ENCODE assay signal across 21 cellular contexts in the genomic region with DNA sequence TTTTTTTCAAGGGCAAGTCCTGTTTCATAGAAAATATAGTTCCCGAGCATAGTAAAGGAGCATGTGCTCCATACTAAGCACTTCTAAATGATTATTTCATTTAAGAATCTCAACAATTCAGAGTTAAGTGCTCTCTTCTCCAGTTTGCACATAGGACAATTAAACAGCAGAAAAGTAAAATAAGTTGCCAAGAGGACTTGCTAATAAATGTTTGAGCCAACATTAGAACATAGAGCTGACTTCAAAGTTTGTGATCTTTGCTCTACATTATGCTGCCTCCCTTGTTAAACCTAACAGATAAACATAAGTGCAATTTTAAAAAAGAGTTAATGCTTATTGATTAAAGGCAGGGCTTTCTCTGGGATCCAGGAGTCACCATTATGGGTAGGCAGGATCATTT. TPM values are rescaled to one million over a fixed set of nuclear protein-coding genes. Genes with fewer than 3 reads are reported as not detected.
DNase-seq lines count a peak whose midpoint lies in the region; ATAC-seq and TF ChIP-seq lines count a peak whose summit lies in the region.
"Had no signal": no experiment of that assay in that cellular context is flagged by ENCODE, and none has a peak within 500 bp of the region (broad histone marks: within the 10 kb centered on the region; RNA-seq: fewer than 3 reads in every experiment).

No MANE protein-coding gene starts in this region.

- no peaks in the 10 kb centered on the region for H3K9me3 ChIP-seq in muscle layer of colon (ENCODE audit: low read length)
- H3K9me3 ChIP-seq in transverse colon = no peaks in the 10 kb centered on the region
- H3K9me3 ChIP-seq: HAP-1, SK-N-SH had no signal

- H3K36me3 ChIP-seq in muscle layer of colon (ENCODE audit: insufficient read depth, low read length) (no peaks in the 10 kb centered on the region), transverse colon (no peaks in the 10 kb centered on the region)
- H3K36me3 ChIP-seq: brain microvascular endothelial cell, HAP-1 had no signal

- peak overlapping the region; percentile 84 for H3K27ac Mint-ChIP-seq in activated T-cell treated with anti-CD3 and anti-CD28 coated beads, Interleukin-2, amount 50 U/mL, for 24 hours
- H3K27ac Mint-ChIP-seq in activated CD4-positive, alpha-beta memory T cell treated with anti-CD3 and anti-CD28 coated beads for 36 hours = peak overlapping the region; percentile 85

- H3K4me1 ChIP-seq in muscle layer of colon (ENCODE audit: insufficient read depth, low read length) (peaks cover 78% of the 10 kb centered on the region), transverse colon (peaks cover 22 to 66% (median 39%) of the 10 kb centered on the region in 4 donors)

- in situ Hi-C loops in transverse colon (cut with MboI; ENCODE audit: low pct_ligation_motif_present in 1 of 4, low pct_unique_long_range_greater_than_20kb in 1 of 4, low sequenced_read_pairs in 3 of 4) (no loop called here), ACHN (cut with HindIII; ENCODE audit: low pct_ligation_motif_present, low pct_unique_long_range_greater_than_20kb, low sequenced_read_pairs) (no loop called here)

- no peaks in the 10 kb centered on the region for H3K27me3 Mint-ChIP-seq in activated T-cell treated with anti-CD3 and anti-CD28 coated beads, Interleukin-2, amount 50 U/mL, for 24 hours
- H3K27me3 Mint-ChIP-seq in activated T-cell treated with anti-CD3 and anti-CD28 coated beads, Interleukin-2, amount 50 U/mL, for 4 hours (ENCODE audit: low read depth) = no peaks in the 10 kb centered on the region
- no peaks in the 10 kb centered on the region for H3K27me3 Mint-ChIP-seq in activated CD4-positive, alpha-beta memory T cell treated with anti-CD3 and anti-CD28 coated beads for 36 hours
- H3K27me3 Mint-ChIP-seq: naive B cell had no signal

- CTCF ChIA-PET in activated CD4-positive, alpha-beta memory T cell treated with anti-CD3 and anti-CD28 coated beads for 36 hours (lab: Charles Lee) = interaction anchor here (1.7 to 5.7 kb wide), 2 partner anchors 6 to 88 kb away, joined by 5 to 57 read pairs; no protein-coding TSS in a partner anchor

- intact Hi-C loops in activated CD4-positive, alpha-beta memory T cell treated with anti-CD3 and anti-CD28 coated beads for 36 hours (cut with micrococcal nuclease) = loop anchor here (10.0 kb wide), 1 partner anchor 961 kb away; no protein-coding TSS in a partner anchor
- intact Hi-C loops in transverse colon (cut with DNase I; ENCODE audit: low total_unique reads) = no loop called here

- H3K4me3 Mint-ChIP-seq in activated T-cell treated with anti-CD3 and anti-CD28 coated beads, Interleukin-2, amount 50 U/mL, for 24 hours = no peak overlapping the region
- no peak overlapping the region for H3K4me3 Mint-ChIP-seq in activated T-cell treated with anti-CD3 and anti-CD28 coated beads, Interleukin-2, amount 50 U/mL, for 4 hours
- H3K4me3 Mint-ChIP-seq in activated CD4-positive, alpha-beta memory T cell treated with anti-CD3 and anti-CD28 coated beads for 36 hours = no peak overlapping the region

- TF ChIP-seq EP300 in transverse colon (IDR thresholded peaks at IDR 0.05; ENCODE audit: low read depth) = no peak

- H3K9ac ChIP-seq in muscle layer of colon (ENCODE audit: low read length) = no peak overlapping the region
- H3K9ac ChIP-seq: SK-N-SH had no signal

- no peak for ATAC-seq in activated T-cell treated with anti-CD3 and anti-CD28 coated beads, Interleukin-2, amount 50 U/mL, for 4 hours

- H3K36me3 Mint-ChIP-seq in activated T-cell treated with anti-CD3 and anti-CD28 coated beads, Interleukin-2, amount 50 U/mL, for 24 hours (ENCODE audit: low read depth) = peaks cover 8% of the 10 kb centered on the region
- H3K36me3 Mint-ChIP-seq in activated T-cell treated with anti-CD3 and anti-CD28 coated beads, Interleukin-2, amount 50 U/mL, for 4 hours (ENCODE audit: insufficient read depth) = no peaks in the 10 kb centered on the region
- H3K36me3 Mint-ChIP-seq in activated CD4-positive, alpha-beta memory T cell treated with anti-CD3 and anti-CD28 coated beads for 36 hours = peaks cover 8% of the 10 kb centered on the region
- H3K36me3 Mint-ChIP-seq: naive B cell had no signal

- no peak for TF ChIP-seq POLR2A in transverse colon (IDR thresholded peaks at IDR 0.05)

- no peaks in the 10 kb centered on the region for H3K9me3 Mint-ChIP-seq in activated T-cell treated with anti-CD3 and anti-CD28 coated beads, Interleukin-2, amount 50 U/mL, for 24 hours
- H3K9me3 Mint-ChIP-seq in activated T-cell treated with anti-CD3 and anti-CD28 coated beads, Interleukin-2, amount 50 U/mL, for 4 hours = no peaks in the 10 kb centered on the region
- H3K9me3 Mint-ChIP-seq in activated CD4-positive, alpha-beta memory T cell treated with anti-CD3 and anti-CD28 coated beads for 36 hours = no peaks in the 10 kb centered on the region
- H3K9me3 Mint-ChIP-seq: naive B cell; T-helper 2 cell treated with Interferon-gamma antibody and Interleukin-4, amounts not matched to agents 5 μg/mL and 100 μg/mL, for 36 hours had no signal

- POLR2A ChIA-PET in activated CD4-positive, alpha-beta memory T cell treated with anti-CD3 and anti-CD28 coated beads for 36 hours (lab: Charles Lee) = interaction anchor here (1.0 to 1.7 kb wide), 4 partner anchors 8 to 89 kb away, joined by 3 to 6 read pairs (median 4); no protein-coding TSS in a partner anchor

- DNase-seq in activated T-cell treated with anti-CD3 and anti-CD28 coated beads, Interleukin-2, amount 50 U/mL, for 24 hours = no peak
- DNase-seq in activated T-cell treated with anti-CD3 and anti-CD28 coated beads, Interleukin-2, amount 50 U/mL, for 4 hours = no peak
- no peak for DNase-seq in activated CD4-positive, alpha-beta memory T cell treated with anti-CD3 and anti-CD28 coated beads for 36 hours
- DNase-seq in transverse colon (no peak), LoVo (ENCODE audit: low spot score) (no peak), CD1c-positive myeloid dendritic cell (ENCODE audit: extremely low spot score) (no peak), ACHN (no peak)
- DNase-seq: brain microvascular endothelial cell, Calu3, DND-41, erythroblast, foreskin fibroblast, NCI-H1694 treated with DMSO at 0.1 percent for 48 hours, NCI-H748 treated with DMSO at 0.1 percent for 48 hours, SK-N-SH, trophoblast cell had no signal

- H3K27me3 ChIP-seq in muscle layer of colon (ENCODE audit: control insufficient read depth in 1 of 2, insufficient read depth in 2 of 2, low read length in 2 of 2) (no peaks in the 10 kb centered on the region), transverse colon (no peaks in the 10 kb centered on the region)
- H3K27me3 ChIP-seq: brain microvascular endothelial cell had no signal

- TF ChIP-seq CTCF in transverse colon (IDR thresholded peaks at IDR 0.05) = no peak

- H3K27ac ChIP-seq in muscle layer of colon (ENCODE audit: low read depth, low read length) = peak overlapping the region; percentile 41
- H3K27ac ChIP-seq in transverse colon = peak overlapping the region; percentile 33 to 81 (median 68)
- H3K27ac ChIP-seq: brain microvascular endothelial cell, RWPE1 had no signal

- peaks cover 98% of the 10 kb centered on the region for H3K4me1 Mint-ChIP-seq in activated T-cell treated with anti-CD3 and anti-CD28 coated beads, Interleukin-2, amount 50 U/mL, for 24 hours (ENCODE audit: low read depth)
- H3K4me1 Mint-ChIP-seq in activated T-cell treated with anti-CD3 and anti-CD28 coated beads, Interleukin-2, amount 50 U/mL, for 4 hours (ENCODE audit: low read depth) = peaks cover 98% of the 10 kb centered on the region
- H3K4me1 Mint-ChIP-seq in activated CD4-positive, alpha-beta memory T cell treated with anti-CD3 and anti-CD28 coated beads for 36 hours (ENCODE audit: low read depth) = peaks cover 95% of the 10 kb centered on the region

- H3K4me3 ChIP-seq in muscle layer of colon (ENCODE audit: low read depth in 1 of 2, low read length in 2 of 2) = no peak overlapping the region
- no peak overlapping the region for H3K4me3 ChIP-seq in transverse colon
- H3K4me3 ChIP-seq: HAP-1 had no signal

- 70 to 90% methylated on average over 1 of the region's 1 CpG for WGBS in transverse colon (ENCODE audit: low coverage in 1 of 2), 2 donors

RNA-seq across cellular contexts. Expression of a gene that starts 23.8 kb away (rescaled TPM):
- total RNA-seq in activated T-cell treated with anti-CD3 and anti-CD28 coated beads, Interleukin-2, amount 50 U/mL, for 4 hours = 100 to 1,000 TPM; 169 to 182 (median 171) TPM
- total RNA-seq in activated CD4-positive, alpha-beta memory T cell treated with anti-CD3 and anti-CD28 coated beads for 36 hours = 100 to 1,000 TPM; 292 to 294 TPM
- total RNA-seq in transverse colon = 10 to 100 TPM; 34.0 to 87.2 (median 57.7) TPM
